ENCODE assay signal across 10 cellular contexts in the genomic region with DNA sequence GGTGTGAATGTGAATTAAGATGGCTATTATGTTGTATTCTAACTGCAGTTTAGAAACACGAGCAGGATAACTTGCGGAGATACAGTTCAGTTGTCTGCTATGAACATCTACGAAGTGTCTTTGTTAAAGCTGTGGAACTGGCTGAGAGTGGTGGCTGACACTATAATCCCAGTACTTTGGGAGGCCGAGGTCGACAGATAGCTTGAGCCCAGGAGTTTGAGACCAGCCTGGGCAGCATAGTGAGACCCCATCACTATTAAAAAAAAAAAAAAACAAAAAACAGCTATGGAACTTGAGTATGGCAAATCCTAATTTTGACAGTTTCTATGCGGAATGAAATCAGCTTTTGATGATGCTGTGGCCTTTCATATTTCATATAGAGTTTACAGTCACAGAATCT. TPM values are rescaled to one million over a fixed set of nuclear protein-coding genes. Genes with fewer than 3 reads are reported as not detected.
DNase-seq lines count a peak whose midpoint lies in the region; ATAC-seq, FAIRE-seq and TF ChIP-seq lines count a peak whose summit lies in the region.
"Had no signal": no experiment of that assay in that cellular context is flagged by ENCODE, and none has a peak within 500 bp of the region (broad histone marks: within the 10 kb centered on the region; RNA-seq: fewer than 3 reads in every experiment).

No MANE protein-coding gene starts in this region.

- no peak for DNase-seq in cardiac fibroblast (ENCODE audit: low read depth in 2 of 2)
- no peak for DNase-seq in natural killer cell
- no peak for DNase-seq in SK-N-DZ (ENCODE audit: low spot score)
- no peak for DNase-seq in small intestine
- no peak for DNase-seq in NCI-H2196 treated with DMSO at 0.1 percent for 48 hours (lab: John Stamatoyannopoulos, UW; ENCODE audit: unreplicated experiment)
- DNase-seq in C1 segment of cervical spinal cord (lab: John Stamatoyannopoulos, UW), result no peak
- DNase-seq: H7 had no signal

- H3K27ac ChIP-seq in BLaER1, result no peak overlapping the region
- H3K27ac ChIP-seq in KMS-11, result no peak overlapping the region
- no peak overlapping the region for H3K27ac ChIP-seq in small intestine (ENCODE audit: low read depth in 1 of 2, low read length in 1 of 2)

- 72 to 85% (median 83%) methylated on average over 6 of the region's 6 CpGs for WGBS in small intestine, 3 donors

- H3K4me1 ChIP-seq in BLaER1 (peaks cover 45% of the 10 kb centered on the region), KMS-11 (ENCODE audit: low read depth, poor library complexity, severe bottlenecking) (peaks cover 31% of the 10 kb centered on the region), small intestine (ENCODE audit: control insufficient read depth in 2 of 2, insufficient read depth in 1 of 2, low read depth in 1 of 2, low read length in 1 of 2) (peaks cover 0 to 16% of the 10 kb centered on the region in 2 donors)

- H3K4me1 Mint-ChIP-seq in natural killer cell, result peaks cover 62 to 69% of the 10 kb centered on the region in 2 donors

- intact Hi-C loops in natural killer cell (cut with micrococcal nuclease), result no loop called here

- H3K27me3 ChIP-seq in BLaER1 (no peaks in the 10 kb centered on the region), KMS-11 (ENCODE audit: insufficient read depth, low read depth) (no peaks in the 10 kb centered on the region), small intestine (ENCODE audit: control insufficient read depth in 2 of 2, insufficient read depth in 2 of 2, low read length in 2 of 2) (no peaks in the 10 kb centered on the region)
- H3K27me3 ChIP-seq: gastroesophageal sphincter had no signal

- H3K4me3 ChIP-seq in BLaER1 (peak overlapping the region; percentile 93), KMS-11 (IDR thresholded peaks at IDR 0.05; ENCODE audit: insufficient read depth, low read depth, low read length) (no peak overlapping the region), cardiac fibroblast (replicated peaks in 1 of 2; ENCODE audit: low read depth in 2 of 2, low read length in 2 of 2) (peak overlapping the region; percentile 95 to 99), small intestine (ENCODE audit: low read depth in 1 of 2, low read length in 2 of 2) (peak overlapping the region in 1 of 2 donors; percentile 91)

- H3K27me3 Mint-ChIP-seq in natural killer cell (ENCODE audit: low read depth in 2 of 2), result no peaks in the 10 kb centered on the region

- peaks cover 35% of the 10 kb centered on the region for H3K79me2 ChIP-seq in KMS-11 (ENCODE audit: insufficient read depth, low read depth)

- H3K9ac ChIP-seq in BLaER1 (peak overlapping the region; percentile 95; the same call in 1 of the 2 replicates), KMS-11 (no peak overlapping the region)

- H3K36me3 Mint-ChIP-seq in natural killer cell, result peaks cover 7% of the 10 kb centered on the region

- peak overlapping the region; percentile 95 for H3K4me2 ChIP-seq in BLaER1
- H3K4me2 ChIP-seq in KMS-11, result peak overlapping the region; percentile 86

- H3K4me3 Mint-ChIP-seq in natural killer cell, result peak overlapping the region; percentile 98

- H3K9me3 Mint-ChIP-seq in natural killer cell, result no peaks in the 10 kb centered on the region

- H3K9me3 ChIP-seq in BLaER1 (no peaks in the 10 kb centered on the region), small intestine (ENCODE audit: control insufficient read depth, low read depth) (no peaks in the 10 kb centered on the region)
- H3K9me3 ChIP-seq: gastroesophageal sphincter had no signal

- no peak overlapping the region for H2AFZ ChIP-seq in KMS-11 (ENCODE audit: low read depth)

- FAIRE-seq in small intestine (lab: Jason Lieb, UNC), result no peak

- TF ChIP-seq CTCF in KMS-11 (conservative IDR thresholded peaks at IDR 0.05; ENCODE audit: low read depth, low read length) (no peak), cardiac fibroblast (IDR thresholded peaks at IDR 0.05; ENCODE audit: low read depth, low read length) (no peak), natural killer cell (IDR thresholded peaks at IDR 0.05) (no peak)

- ATAC-seq in natural killer cell, result no peak

- H3K36me3 ChIP-seq in BLaER1, result peaks cover 50% of the 10 kb centered on the region
- no peaks in the 10 kb centered on the region for H3K36me3 ChIP-seq in KMS-11 (ENCODE audit: insufficient read depth)
- H3K36me3 ChIP-seq in small intestine (ENCODE audit: control insufficient read depth in 2 of 2, insufficient read depth in 2 of 2, low read length in 2 of 2), result peaks cover 4 to 7% of the 10 kb centered on the region in 2 donors

- peaks cover 55% of the 10 kb centered on the region for H4K20me1 ChIP-seq in BLaER1
- no peaks in the 10 kb centered on the region for H4K20me1 ChIP-seq in KMS-11 (ENCODE audit: insufficient read depth)

- peak overlapping the region; percentile 96 to 97 for H3K27ac Mint-ChIP-seq in natural killer cell

RNA-seq across cellular contexts. Expression of a gene that starts 1.7 kb away (rescaled TPM):
- total RNA-seq in natural killer cell, result 10 to 100 TPM; 39.7 to 45.8 (median 41.5) TPM
- 38.8 and 43.8 TPM in 2 replicates for polyA plus RNA-seq in SK-N-DZ (2014; cell fraction: cytosol; rRNA removed)
- 13.9 and 14.0 TPM in 2 replicates for polyA plus RNA-seq in SK-N-DZ (2014; cell fraction: nucleus; rRNA removed)
- 1 to 10 TPM; 5.9 to 9.8 (median 9.4) TPM for polyA plus RNA-seq in small intestine

RNA-seq across cellular contexts. Expression of a gene that starts 1.7 kb away (rescaled TPM):
- 10 to 100 TPM in 2 of 3 donors, 1 to 10 TPM in 1; 9.8 to 13.3 (median 11.8) TPM for total RNA-seq in natural killer cell
- polyA plus RNA-seq in SK-N-DZ (2014; cell fraction: cytosol; rRNA removed), result 39.9 and 42.4 TPM in 2 replicates
- 21.4 and 25.9 TPM in 2 replicates for polyA plus RNA-seq in SK-N-DZ (2014; cell fraction: nucleus; rRNA removed)
- 1 to 10 TPM; 6.8 to 9.0 (median 7.2) TPM for polyA plus RNA-seq in small intestine
